10 cellular contexts compared by ENCODE assay signal in the genomic region with DNA sequence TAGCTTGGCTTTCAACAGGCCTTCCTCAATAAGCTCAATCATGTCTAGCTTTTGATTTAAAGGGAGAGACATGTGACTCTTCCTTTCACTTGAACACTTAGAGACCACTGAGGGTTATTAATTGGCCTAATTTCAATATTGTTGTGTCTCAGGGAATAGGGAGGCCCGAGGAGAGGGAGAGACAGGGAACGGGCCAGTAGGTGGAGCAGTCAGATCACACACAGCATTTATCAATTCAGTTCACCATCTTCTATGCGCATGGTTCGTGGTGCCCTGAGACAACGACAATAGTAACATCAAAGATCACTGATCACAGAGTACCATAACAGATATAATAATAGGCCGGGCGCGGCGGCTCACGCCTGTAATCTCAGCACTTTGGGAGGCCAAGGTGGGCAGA. TPM values are rescaled to one million over a fixed set of nuclear protein-coding genes. Genes with fewer than 3 reads are reported as not detected.
DNase-seq lines count a peak whose midpoint lies in the region; ATAC-seq, FAIRE-seq and TF ChIP-seq lines count a peak whose summit lies in the region.
"Had no signal": no experiment of that assay in that cellular context is flagged by ENCODE, and none has a peak within 500 bp of the region (broad histone marks: within the 10 kb centered on the region; RNA-seq: fewer than 3 reads in every experiment).

No MANE protein-coding gene starts in this region.

- peaks cover 9% of the 10 kb centered on the region for H3K9me3 Mint-ChIP-seq in osteocyte (ENCODE audit: unreplicated experiment)
- H3K9me3 Mint-ChIP-seq in activated CD8-positive, alpha-beta memory T cell treated with anti-CD3 and anti-CD28 coated beads, Interleukin-2, amount 10 ng/mL, durations not matched to agents 7 days and 5 days (ENCODE audit: low read depth) = no peaks in the 10 kb centered on the region
- H3K9me3 Mint-ChIP-seq: CD8-positive, alpha-beta T cell; immature natural killer cell had no signal

- H3K36me3 Mint-ChIP-seq in osteocyte (ENCODE audit: unreplicated experiment) = peaks cover 9% of the 10 kb centered on the region
- H3K36me3 Mint-ChIP-seq in activated CD8-positive, alpha-beta memory T cell treated with anti-CD3 and anti-CD28 coated beads, Interleukin-2, amount 10 ng/mL, durations not matched to agents 7 days and 5 days = peaks cover 16% of the 10 kb centered on the region

- no peak overlapping the region for H3K4me3 Mint-ChIP-seq in osteocyte (ENCODE audit: unreplicated experiment)
- no peak overlapping the region for H3K4me3 Mint-ChIP-seq in activated CD8-positive, alpha-beta memory T cell treated with anti-CD3 and anti-CD28 coated beads, Interleukin-2, amount 10 ng/mL, durations not matched to agents 7 days and 5 days
- H3K4me3 Mint-ChIP-seq: CD8-positive, alpha-beta T cell; immature natural killer cell had no signal

- no peak overlapping the region for H3K27ac ChIP-seq in endothelial cell of umbilical vein (ENCODE audit: insufficient read depth, low read depth, low read length)

- ATAC-seq in GM21381 (IDR thresholded peaks at IDR 0.05; ENCODE audit: unreplicated experiment) = no peak
- ATAC-seq in activated CD8-positive, alpha-beta memory T cell treated with anti-CD3 and anti-CD28 coated beads, Interleukin-2, amount 10 ng/mL, durations not matched to agents 7 days and 5 days = no peak
- ATAC-seq: CD8-positive, alpha-beta T cell had no signal

- no peak overlapping the region for H3K4me2 ChIP-seq in endothelial cell of umbilical vein (ENCODE audit: insufficient read depth, low read length)

- no peak overlapping the region for H3K4me3 ChIP-seq in endothelial cell of umbilical vein (replicated peaks in 1 of 3; ENCODE audit: insufficient read depth in 1 of 3, low read depth in 1 of 3, low read length in 3 of 3)

- H3K27me3 Mint-ChIP-seq in osteocyte (ENCODE audit: unreplicated experiment) = no peaks in the 10 kb centered on the region
- no peaks in the 10 kb centered on the region for H3K27me3 Mint-ChIP-seq in activated CD8-positive, alpha-beta memory T cell treated with anti-CD3 and anti-CD28 coated beads, Interleukin-2, amount 10 ng/mL, durations not matched to agents 7 days and 5 days

- H3K9me1 ChIP-seq in endothelial cell of umbilical vein (replicated peaks; ENCODE audit: control insufficient read depth, extremely low read depth, insufficient read depth, low read length) = no peaks in the 10 kb centered on the region

- no peak for TF ChIP-seq POLR2A in endothelial cell of umbilical vein (IDR thresholded peaks at IDR 0.05; ENCODE audit: low read depth, low read length)

- dilution Hi-C loops in endothelial cell of umbilical vein (cut with MboI; ENCODE audit: extremely low pct_ligation_motif_present, low sequenced_read_pairs) = no loop called here

- peak in 1 of 2 donors; percentile 35 for TF ChIP-seq CTCF in endothelial cell of umbilical vein (IDR thresholded peaks at IDR 0.05; ENCODE audit: extremely low read depth in 1 of 2, insufficient read depth in 1 of 2, low read depth in 1 of 2, low read length in 2 of 2)
- TF ChIP-seq CTCF in osteocyte (IDR thresholded peaks at IDR 0.05) = peak; percentile 42

- no TSS peak for BruUV-seq in endothelial cell of umbilical vein (replicated peaks; lab: Mats Ljungman, UMichigan)

- peaks cover 2% of the 10 kb centered on the region for H3K4me1 ChIP-seq in endothelial cell of umbilical vein (ENCODE audit: control insufficient read depth, extremely low read depth, insufficient read depth, low read length)

- no peak overlapping the region for H3K9ac ChIP-seq in endothelial cell of umbilical vein (replicated peaks; ENCODE audit: extremely low read depth, insufficient read depth, low read length)

- H3K79me2 ChIP-seq in endothelial cell of umbilical vein (ENCODE audit: control insufficient read depth, insufficient read depth, low read length) = no peaks in the 10 kb centered on the region

- no peaks in the 10 kb centered on the region for H3K9me3 ChIP-seq in endothelial cell of umbilical vein (replicated peaks; ENCODE audit: control insufficient read depth, insufficient read depth, low read length)

- intact Hi-C loops in endothelial cell of umbilical vein (cut with micrococcal nuclease) = loop anchor here (1.0 kb wide), 2 partner anchors 167 to 172 kb away; no protein-coding TSS in a partner anchor

- DNase-seq in NCI-H82 (lab: John Stamatoyannopoulos, UW) (peak; percentile 57), NCI-H82 treated with DMSO at 0.1 percent for 48 hours (lab: John Stamatoyannopoulos, UW; ENCODE audit: unreplicated experiment) (no peak), SW480 (ENCODE audit: low spot score) (peak; percentile 7), endothelial cell of umbilical vein (ENCODE audit: low read depth, low spot score) (peak; percentile 30), osteocyte (ENCODE audit: extremely low spot score, unreplicated experiment) (no peak), NCI-H2081 treated with DMSO at 0.1 percent for 48 hours (lab: John Stamatoyannopoulos, UW) (no peak)
- DNase-seq in activated CD8-positive, alpha-beta memory T cell treated with anti-CD3 and anti-CD28 coated beads, Interleukin-2, amount 10 ng/mL, durations not matched to agents 7 days and 5 days = no peak

- FAIRE-seq in endothelial cell of umbilical vein (lab: Jason Lieb, UNC) = no peak

- no peaks in the 10 kb centered on the region for H3K36me3 ChIP-seq in endothelial cell of umbilical vein (ENCODE audit: control insufficient read depth in 2 of 2, extremely low read depth in 1 of 2, insufficient read depth in 2 of 2, low read length in 2 of 2)

- no peaks in the 10 kb centered on the region for H3K27me3 ChIP-seq in endothelial cell of umbilical vein (ENCODE audit: control insufficient read depth in 2 of 2, insufficient read depth in 2 of 2, low read length in 2 of 2)

- POLR2A ChIA-PET in endothelial cell of umbilical vein (lab: Charles Lee) = no interaction called here

- no peak overlapping the region for H3K27ac Mint-ChIP-seq in osteocyte (ENCODE audit: unreplicated experiment)
- H3K27ac Mint-ChIP-seq in activated CD8-positive, alpha-beta memory T cell treated with anti-CD3 and anti-CD28 coated beads, Interleukin-2, amount 10 ng/mL, durations not matched to agents 7 days and 5 days = no peak overlapping the region
- H3K27ac Mint-ChIP-seq: CD8-positive, alpha-beta T cell had no signal

- H4K20me1 ChIP-seq in endothelial cell of umbilical vein (replicated peaks; ENCODE audit: control insufficient read depth, extremely low read depth, insufficient read depth, low read length) = no peaks in the 10 kb centered on the region

- no peak overlapping the region for H2AFZ ChIP-seq in endothelial cell of umbilical vein (ENCODE audit: low read depth, low read length)

- CTCF ChIA-PET in endothelial cell of umbilical vein (lab: Charles Lee) = interaction anchor here (1.0 to 2.3 kb wide), 4 partner anchors 18 to 175 kb away, joined by 3 to 15 read pairs (median 6); partner anchors contain the start of gene ZNF81
- CTCF ChIA-PET in activated CD8-positive, alpha-beta memory T cell treated with anti-CD3 and anti-CD28 coated beads, Interleukin-2, amount 10 ng/mL, durations not matched to agents 7 days and 5 days (lab: Charles Lee) = interaction anchor here (0.8 to 1.6 kb wide), 3 partner anchors 10 to 176 kb away, joined by 3 to 6 read pairs (median 5); no protein-coding TSS in a partner anchor

- H3K4me1 Mint-ChIP-seq in osteocyte (ENCODE audit: unreplicated experiment) = no peaks in the 10 kb centered on the region
- H3K4me1 Mint-ChIP-seq in activated CD8-positive, alpha-beta memory T cell treated with anti-CD3 and anti-CD28 coated beads, Interleukin-2, amount 10 ng/mL, durations not matched to agents 7 days and 5 days = peaks cover 7% of the 10 kb centered on the region

TF ChIP-seq in endothelial cell of umbilical vein, 7 proteins besides CTCF, POLR2A, EP300 and RAD21:
- TF ChIP-seq JUN (IDR thresholded peaks at IDR 0.05; ENCODE audit: borderline replicate concordance, insufficient read depth, insufficient read length, low read depth) (no peak), POLR2AphosphoS5 (IDR thresholded peaks at IDR 0.05; ENCODE audit: insufficient read depth, low read depth, low read length) (no peak), MYC (IDR thresholded peaks at IDR 0.05; ENCODE audit: low read depth, low read length) (no peak), EZH2 (IDR thresholded peaks at IDR 0.05; ENCODE audit: borderline replicate concordance, low read depth, low read length, severe bottlenecking) (no peak), GATA2 (IDR thresholded peaks at IDR 0.05; ENCODE audit: insufficient read depth, insufficient read length, low read depth, low read length) (no peak), FOS (IDR thresholded peaks at IDR 0.05; ENCODE audit: borderline replicate concordance, insufficient read depth, low read length) (no peak)
- TF ChIP-seq, protein P1, sequence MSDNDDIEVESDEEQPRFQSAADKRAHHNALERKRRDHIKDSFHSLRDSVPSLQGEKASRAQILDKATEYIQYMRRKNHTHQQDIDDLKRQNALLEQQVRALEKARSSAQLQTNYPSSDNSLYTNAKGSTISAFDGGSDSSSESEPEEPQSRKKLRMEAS (IDR thresholded peaks at IDR 0.05; ENCODE audit: insufficient read depth, insufficient read length) = no peak

RNA-seq across cellular contexts. Expression of gene ZNF81, which starts 17.8 kb away (rescaled TPM):
- total RNA-seq in endothelial cell of umbilical vein = 6.4 and 9.6 TPM in 2 replicates
- 2.1 and 2.7 TPM in 2 replicates for polyA plus RNA-seq in endothelial cell of umbilical vein
- polyA plus RNA-seq in endothelial cell of umbilical vein (2011; cell fraction: cytosol; rRNA removed) = 2.3 TPM in 2 replicates
- polyA plus RNA-seq in endothelial cell of umbilical vein (2011; cell fraction: nucleus; rRNA removed) = 6.8 and 7.8 TPM in 2 replicates
- 3.3 and 3.8 TPM in 2 replicates for polyA plus RNA-seq in endothelial cell of umbilical vein (2012)
- polyA minus RNA-seq in endothelial cell of umbilical vein = 13.3 and 17.7 TPM in 2 replicates
- polyA minus RNA-seq in endothelial cell of umbilical vein (2011; cell fraction: cytosol; rRNA and poly(A)+ RNA removed) = 7.4 TPM
- 11.1 and 13.8 TPM in 2 replicates for polyA minus RNA-seq in endothelial cell of umbilical vein (2011; cell fraction: nucleus; rRNA and poly(A)+ RNA removed)
- total RNA-seq in osteocyte = 8.7 and 9.6 TPM in 2 replicates
- total RNA-seq in activated CD8-positive, alpha-beta memory T cell treated with anti-CD3 and anti-CD28 coated beads, Interleukin-2, amount 10 ng/mL, durations not matched to agents 7 days and 5 days = 10 to 100 TPM in 1 of 2 experiments, 1 to 10 TPM in 1; 7.5 to 10.0 TPM

Comparison
In these comparisons a context has a peak if more than half of its experiments do, and no peak if none do; other contexts are left out.
1. DNase-seq: peak in NCI-H82 (single experiment), SW480 (single experiment) and endothelial cell of umbilical vein (single experiment); none in NCI-H82 treated with DMSO at 0.1 percent for 48 hours (single experiment), osteocyte (single experiment), NCI-H2081 treated with DMSO at 0.1 percent for 48 hours (single experiment) and activated CD8-positive, alpha-beta memory T cell treated with anti-CD3 and anti-CD28 coated beads, Interleukin-2, amount 10 ng/mL, durations not matched to agents 7 days and 5 days (single experiment).